17 cellular contexts compared by ENCODE assay signal in genomic region chr2:134634054-134634630, GRCh38.
DNase-seq lines count a peak whose midpoint lies in the region; ATAC-seq and TF ChIP-seq lines count a peak whose summit lies in the region.
"Had no signal": no experiment of that assay in that cellular context is flagged by ENCODE, and none has a peak within 500 bp of the region (broad histone marks: within the 10 kb centered on the region; RNA-seq: fewer than 3 reads in every experiment).

No MANE protein-coding gene starts in this region.

- H3K9me3 Mint-ChIP-seq in activated CD4-positive, alpha-beta T cell treated with anti-CD3 and anti-CD28 coated beads, Interleukin-2, amount 10 ng/mL, durations not matched to agents 24 days and 14 days, result peaks cover 5% of the 10 kb centered on the region
- H3K9me3 Mint-ChIP-seq in T-cell, result no peaks in the 10 kb centered on the region
- no peaks in the 10 kb centered on the region for H3K9me3 Mint-ChIP-seq in H9

- no peaks in the 10 kb centered on the region for H3K4me1 ChIP-seq in H9 (ENCODE audit: insufficient read depth, low read length)

- H3K36me3 Mint-ChIP-seq in activated CD4-positive, alpha-beta T cell treated with anti-CD3 and anti-CD28 coated beads, Interleukin-2, amount 10 ng/mL, durations not matched to agents 24 days and 14 days (ENCODE audit: low read depth), result no peaks in the 10 kb centered on the region
- no peaks in the 10 kb centered on the region for H3K36me3 Mint-ChIP-seq in T-cell
- H3K36me3 Mint-ChIP-seq in H9 (ENCODE audit: insufficient read depth in 1 of 3, low read depth in 3 of 3), result no peaks in the 10 kb centered on the region

- no peak overlapping the region for H2AK5ac ChIP-seq in H9 (ENCODE audit: insufficient read length, low read length)

- H3K27ac Mint-ChIP-seq in activated CD4-positive, alpha-beta T cell treated with anti-CD3 and anti-CD28 coated beads, Interleukin-2, amount 10 ng/mL, durations not matched to agents 24 days and 14 days, result no peak overlapping the region
- H3K27ac Mint-ChIP-seq in T-cell (no peak overlapping the region), H9 (no peak overlapping the region)

- CTCF ChIA-PET in T-cell (lab: Charles Lee), result no interaction called here
- CTCF ChIA-PET in RWPE1 (lab: Yijun Ruan, JAX), result no interaction called here

- DNase-seq in activated CD4-positive, alpha-beta T cell treated with anti-CD3 and anti-CD28 coated beads, Interleukin-2, amount 10 ng/mL, durations not matched to agents 24 days and 14 days, result peak; percentile 50
- DNase-seq in activated CD4-positive, alpha-beta T cell treated with anti-CD3 and anti-CD28 coated beads for 48 hours, result no peak
- DNase-seq in T-cell, result peak in 1 of 34 experiments; percentile 7
- DNase-seq in midbrain (lab: John Stamatoyannopoulos, UW), result peak; percentile 44
- DNase-seq in H9, result no peak
- DNase-seq in stimulated activated CD4-positive, alpha-beta T cell treated with anti-CD3 and anti-CD28 coated beads, Interleukin-12 subunit alpha, Interleukin-12 subunit beta, amount 100 ng/mL, for 4 hours, result no peak
- DNase-seq in RWPE1 (ENCODE audit: low spot score), result no peak
- DNase-seq: AML-193, EL, Kasumi-1, NCI-H1694, NCI-H2081 treated with DMSO at 0.1 percent for 48 hours, NCI-H2171 treated with DMSO at 0.1 percent for 48 hours, NCI-H524 treated with DMSO at 0.1 percent for 48 hours, SHP77 had no signal

- no peak overlapping the region for H3K4me2 ChIP-seq in H9 (ENCODE audit: insufficient read depth, insufficient read length, low read length)

- no peak overlapping the region for H3K4ac ChIP-seq in H9 (ENCODE audit: low read depth, low read length)

- no CpG with 5 or more reads among the region's 1 CpG for WGBS in H9 (ENCODE audit: extremely low coverage, insufficient read length, low lambda C conversion rate)

- no peak for TF ChIP-seq CTCF in H9 (conservative IDR thresholded peaks at IDR 0.05)
- TF ChIP-seq CTCF in RWPE1 (conservative IDR thresholded peaks at IDR 0.05; ENCODE audit: low read depth), result no peak

- no peak overlapping the region for H4K8ac ChIP-seq in H9 (replicated peaks; ENCODE audit: insufficient read length, low read depth, low read length)

- H3K27ac ChIP-seq in H9 (ENCODE audit: insufficient read length, low read depth, low read length), result no peak overlapping the region
- no peak overlapping the region for H3K27ac ChIP-seq in RWPE1
- H3K27ac ChIP-seq: C4-2B, SK-N-MC had no signal

- H4K20me1 ChIP-seq in H9 (ENCODE audit: control insufficient read depth, insufficient read depth, insufficient read length), result no peaks in the 10 kb centered on the region

- H2BK120ac ChIP-seq in H9 (ENCODE audit: low read depth, low read length, poor library complexity, severe bottlenecking), result no peak overlapping the region

- ATAC-seq in T-cell (replicated peaks in 1 of 4), result peak in 3 of 4 experiments; percentile 33 to 77 (median 46)

- H2BK15ac ChIP-seq in H9 (ENCODE audit: low read depth, low read length), result no peak overlapping the region

- H3K18ac ChIP-seq in H9 (ENCODE audit: insufficient read length, low read depth, low read length), result no peak overlapping the region

- no peak overlapping the region for H3K9ac ChIP-seq in H9 (ENCODE audit: extremely low read depth, insufficient read length, low read length)

- H2BK20ac ChIP-seq in H9 (ENCODE audit: low read depth, low read length, poor library complexity, severe bottlenecking), result no peak overlapping the region

- H3K27me3 Mint-ChIP-seq in activated CD4-positive, alpha-beta T cell treated with anti-CD3 and anti-CD28 coated beads, Interleukin-2, amount 10 ng/mL, durations not matched to agents 24 days and 14 days, result peaks cover 13% of the 10 kb centered on the region
- peaks cover 0 to 3% of the 10 kb centered on the region in 2 donors for H3K27me3 Mint-ChIP-seq in T-cell
- no peaks in the 10 kb centered on the region for H3K27me3 Mint-ChIP-seq in H9 (ENCODE audit: low read depth)

- H3K4me3 Mint-ChIP-seq in activated CD4-positive, alpha-beta T cell treated with anti-CD3 and anti-CD28 coated beads, Interleukin-2, amount 10 ng/mL, durations not matched to agents 24 days and 14 days, result no peak overlapping the region
- no peak overlapping the region for H3K4me3 Mint-ChIP-seq in T-cell
- H3K4me3 Mint-ChIP-seq in H9, result no peak overlapping the region

- H2BK12ac ChIP-seq in H9 (ENCODE audit: insufficient read length, low read depth, low read length), result no peak overlapping the region

- H3K9me3 ChIP-seq in H9 (ENCODE audit: control insufficient read depth, low read depth, low read length), result no peaks in the 10 kb centered on the region

- no peaks in the 10 kb centered on the region for H3K79me1 ChIP-seq in H9 (ENCODE audit: insufficient read depth, low read depth, low read length, poor library complexity, severe bottlenecking)

- H4K91ac ChIP-seq in H9 (ENCODE audit: insufficient read length, low read depth, low read length), result no peak overlapping the region

- no peak overlapping the region for H3K23ac ChIP-seq in H9 (ENCODE audit: insufficient read length, low read depth, low read length)

- no peak overlapping the region for H3K56ac ChIP-seq in H9 (ENCODE audit: insufficient read length, low read depth, low read length)

- H2AFZ ChIP-seq in H9 (ENCODE audit: low read length), result no peak overlapping the region

- H3K79me2 ChIP-seq in H9 (ENCODE audit: insufficient read depth, low read length), result no peaks in the 10 kb centered on the region

- no peak overlapping the region for H3T11ph ChIP-seq in H9 (ENCODE audit: low read length)

- POLR2A ChIA-PET in T-cell (lab: Charles Lee) (no interaction called here), RWPE1 (lab: Yijun Ruan, JAX; ENCODE audit: low non-redundant PET) (no interaction called here)

- no peaks in the 10 kb centered on the region for H3K4me1 Mint-ChIP-seq in activated CD4-positive, alpha-beta T cell treated with anti-CD3 and anti-CD28 coated beads, Interleukin-2, amount 10 ng/mL, durations not matched to agents 24 days and 14 days
- H3K4me1 Mint-ChIP-seq in T-cell (peaks cover 3 to 8% (median 6%) of the 10 kb centered on the region in 3 donors), H9 (no peaks in the 10 kb centered on the region; a peak in 1 of 4 replicates)

- intact Hi-C loops in activated CD4-positive, alpha-beta T cell treated with anti-CD3 and anti-CD28 coated beads, Interleukin-2, amount 10 ng/mL, durations not matched to agents 24 days and 14 days (cut with micrococcal nuclease), result no loop called here

- H4K5ac ChIP-seq in H9 (ENCODE audit: insufficient read length, low read depth, low read length), result no peak overlapping the region

- H3K14ac ChIP-seq in H9 (ENCODE audit: insufficient read depth, low read length), result no peak overlapping the region

- H3K23me2 ChIP-seq in H9 (ENCODE audit: insufficient read length, low read depth, low read length, poor library complexity, severe bottlenecking), result no peaks in the 10 kb centered on the region

- H3K27me3 ChIP-seq in H9 (ENCODE audit: insufficient read depth, low read length), result no peaks in the 10 kb centered on the region

- no peak overlapping the region for H2BK5ac ChIP-seq in H9 (ENCODE audit: insufficient read length, low read length)

Comparison
In these comparisons a context has a peak if more than half of its experiments do, and no peak if none do; other contexts are left out.
1. DNase-seq: peak in activated CD4-positive, alpha-beta T cell treated with anti-CD3 and anti-CD28 coated beads, Interleukin-2, amount 10 ng/mL, durations not matched to agents 24 days and 14 days (single experiment) and midbrain (single experiment); none in activated CD4-positive, alpha-beta T cell treated with anti-CD3 and anti-CD28 coated beads for 48 hours (single experiment), H9 (single experiment), stimulated activated CD4-positive, alpha-beta T cell treated with anti-CD3 and anti-CD28 coated beads, Interleukin-12 subunit alpha, Interleukin-12 subunit beta, amount 100 ng/mL, for 4 hours (single experiment) and RWPE1 (single experiment).